8 cellular contexts compared by ENCODE assay signal in the genomic region with DNA sequence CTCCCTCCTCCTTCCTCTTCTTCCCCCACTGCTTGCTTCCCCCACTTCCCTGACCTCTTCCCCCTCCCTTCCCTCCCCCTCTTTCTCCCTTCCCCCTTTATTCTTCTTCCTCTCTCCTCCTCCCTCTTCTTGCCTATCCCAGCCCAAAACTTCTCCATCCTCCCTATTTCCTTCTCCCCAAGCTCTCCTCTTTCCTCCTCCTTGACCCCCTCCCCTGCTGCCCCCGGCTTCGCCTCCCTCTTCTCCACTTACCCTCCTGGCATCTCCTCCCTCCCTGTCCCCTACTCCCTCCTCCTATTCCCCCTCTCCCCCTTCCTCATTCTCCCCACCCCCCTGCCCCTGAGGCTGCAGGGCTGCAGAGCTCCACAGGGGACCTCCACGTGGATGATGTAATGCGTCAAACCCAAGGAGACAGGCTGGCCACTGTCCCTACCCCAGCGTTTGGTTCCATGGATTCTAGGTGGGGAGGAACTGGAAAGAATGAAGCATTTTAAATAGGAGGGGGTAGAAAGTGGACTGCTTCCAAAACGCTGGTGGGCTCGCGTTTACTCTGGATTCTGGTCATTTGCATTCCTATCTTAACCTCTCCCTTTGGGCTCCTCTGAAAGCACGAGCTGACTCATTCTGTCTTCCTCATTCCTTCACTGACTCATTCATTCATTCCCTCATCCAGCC. TPM values are rescaled to one million over a fixed set of nuclear protein-coding genes. Genes with fewer than 3 reads are reported as not detected.
DNase-seq lines count a peak whose midpoint lies in the region; ATAC-seq, FAIRE-seq and TF ChIP-seq lines count a peak whose summit lies in the region.

No MANE protein-coding gene starts in this region.

- H3K9me1 ChIP-seq in keratinocyte (ENCODE audit: control insufficient read depth, extremely low read depth, insufficient read depth, low read length): peaks cover 6% of the 10 kb centered on the region

- ATAC-seq in HG03280 (IDR thresholded peaks at IDR 0.05; ENCODE audit: unreplicated experiment) (no peak), GM19455 (IDR thresholded peaks at IDR 0.05; ENCODE audit: unreplicated experiment) (no peak)

- DNase-seq in EH (ENCODE audit: low read depth) (peak; percentile 99), KBM-7 (peak; percentile 28), astrocyte of the spinal cord (ENCODE audit: low read depth, low spot score) (peak; percentile 98), keratinocyte (ENCODE audit: low read depth, low spot score) (peak; percentile 93), thyroid gland (no peak)
- DNase-seq in stimulated activated CD8-positive, alpha-beta memory T cell treated with anti-CD3 and anti-CD28 coated beads, Interleukin-4, amount 100 ng/mL, for 48 hours: no peak

- intact Hi-C loops in thyroid gland (cut with DNase I): loop anchor here (5.0 kb wide), 1 partner anchor 109 kb away; no protein-coding TSS in a partner anchor

- dilution Hi-C loops in keratinocyte (cut with MboI; ENCODE audit: extremely low pct_ligation_motif_present, low sequenced_read_pairs): no loop called here

- peaks cover 24% of the 10 kb centered on the region for H3K4me1 ChIP-seq in keratinocyte (ENCODE audit: control insufficient read depth, extremely low read depth, insufficient read depth, low read length)
- peaks cover 24 to 36% of the 10 kb centered on the region in 2 donors for H3K4me1 ChIP-seq in thyroid gland

- H3K27me3 ChIP-seq in keratinocyte (ENCODE audit: control insufficient read depth, extremely low read depth, insufficient read depth, low read length) (no peaks in the 10 kb centered on the region), thyroid gland (no peaks in the 10 kb centered on the region)

- H3K9me3 ChIP-seq in keratinocyte (ENCODE audit: control insufficient read depth, low read depth, low read length): no peaks in the 10 kb centered on the region
- H3K9me3 ChIP-seq in thyroid gland: no peaks in the 10 kb centered on the region

- H3K36me3 ChIP-seq in keratinocyte (ENCODE audit: control insufficient read depth in 2 of 2, extremely low read depth in 1 of 2, insufficient read depth in 2 of 2, low read length in 2 of 2): peaks cover 8 to 17% of the 10 kb centered on the region in 2 experiments
- no peaks in the 10 kb centered on the region for H3K36me3 ChIP-seq in thyroid gland

- H4K20me1 ChIP-seq in keratinocyte (ENCODE audit: control insufficient read depth, extremely low read depth, insufficient read depth, low read length): peaks cover 8% of the 10 kb centered on the region

- no peak for TF ChIP-seq POLR2A in thyroid gland (IDR thresholded peaks at IDR 0.05)

- peak overlapping the region; percentile 7 for H3K4me3 ChIP-seq in astrocyte of the spinal cord (ENCODE audit: low read depth, low read length)
- H3K4me3 ChIP-seq in keratinocyte (ENCODE audit: control insufficient read depth in 2 of 3, extremely low read depth in 1 of 3, insufficient read depth in 2 of 3, low read depth in 1 of 3, low read length in 3 of 3): peak overlapping the region in 2 of 3 experiments; percentile 49 to 50
- H3K4me3 ChIP-seq in thyroid gland (replicated peaks in 1 of 3): no peak overlapping the region

- peak; percentile 94 for FAIRE-seq in keratinocyte (lab: Jason Lieb, UNC)

- WGBS in thyroid gland, 2 donors: 18 to 32% methylated on average over 8 to 9 of the region's 9 CpGs

- H2AFZ ChIP-seq in keratinocyte (ENCODE audit: control insufficient read depth, low read length): no peak overlapping the region

- H3K27ac ChIP-seq in keratinocyte (ENCODE audit: control insufficient read depth, insufficient read depth, low read length): peak overlapping the region; percentile 88
- H3K27ac ChIP-seq in thyroid gland: peak overlapping the region; percentile 32 to 56 (median 46)

- peaks cover 42% of the 10 kb centered on the region for H3K79me2 ChIP-seq in keratinocyte (ENCODE audit: control insufficient read depth, insufficient read depth, low read length)

- in situ Hi-C loops in KBM-7 (cut with MboI; ENCODE audit: low pct_unique_long_range_greater_than_20kb, low sequenced_read_pairs) (loop anchor here (10.0 kb wide), 1 partner anchor 104 kb away; no protein-coding TSS in a partner anchor), astrocyte of the spinal cord (cut with HindIII; ENCODE audit: low sequenced_read_pairs) (no loop called here)

- TF ChIP-seq CTCF in astrocyte of the spinal cord (IDR thresholded peaks at IDR 0.05; ENCODE audit: low read depth, low read length) (no peak), keratinocyte (optimal IDR thresholded peaks at IDR 0.05 in 1 of 3, IDR thresholded peaks at IDR 0.05 in 1 of 3, conservative IDR thresholded peaks at IDR 0.05 in 1 of 3; ENCODE audit: extremely low read depth in 1 of 3, insufficient read depth in 2 of 3, low read length in 3 of 3) (no peak), thyroid gland (IDR thresholded peaks at IDR 0.05) (no peak)

- H3K4me2 ChIP-seq in keratinocyte (ENCODE audit: control insufficient read depth, extremely low read depth, insufficient read depth, low read depth, low read length): peak overlapping the region; percentile 78

- peak overlapping the region; percentile 59 for H3K9ac ChIP-seq in keratinocyte (ENCODE audit: control insufficient read depth, extremely low read depth, insufficient read depth, low read length)

RNA-seq across cellular contexts. Expression of a gene that starts 0.7 kb away (rescaled TPM):
- 60.2 to 197 TPM (median 116 TPM) in 3 replicates for polyA plus RNA-seq in keratinocyte
- polyA plus RNA-seq in keratinocyte (2011; ENCODE audit: low read depth): 24.3 TPM
- 135 and 202 TPM in 2 replicates for polyA plus RNA-seq in keratinocyte (2011; cell fraction: cytosol; rRNA removed)
- 40.2 and 49.9 TPM in 2 replicates for polyA plus RNA-seq in keratinocyte (2011; cell fraction: nucleus; rRNA removed)
- polyA plus RNA-seq in keratinocyte (2012; ENCODE audit: low replicate concordance): 47.5 and 313 TPM in 2 replicates
- 66.0 to 188 TPM (median 80.8 TPM) in 3 replicates for polyA minus RNA-seq in keratinocyte
- 85.4 TPM for polyA minus RNA-seq in keratinocyte (2011; cell fraction: cytosol; rRNA and poly(A)+ RNA removed)
- 16.2 and 21.6 TPM in 2 replicates for polyA minus RNA-seq in keratinocyte (2011; cell fraction: nucleus; rRNA and poly(A)+ RNA removed)
- 10 to 100 TPM; 26.0 to 39.7 (median 31.4) TPM for total RNA-seq in thyroid gland

RNA-seq across cellular contexts. Expression of a gene that starts 29.7 kb away (rescaled TPM):
- 27.5 to 36.8 TPM (median 35.6 TPM) in 3 replicates for polyA plus RNA-seq in keratinocyte
- 16.3 TPM for polyA plus RNA-seq in keratinocyte (2011; ENCODE audit: low read depth)
- 21.7 and 34.5 TPM in 2 replicates for polyA plus RNA-seq in keratinocyte (2011; cell fraction: cytosol; rRNA removed)
- 69.7 and 73.8 TPM in 2 replicates for polyA plus RNA-seq in keratinocyte (2011; cell fraction: nucleus; rRNA removed)
- 25.8 and 35.8 TPM in 2 replicates for polyA plus RNA-seq in keratinocyte (2012; ENCODE audit: low replicate concordance)
- 43.4 to 52.8 TPM (median 49.9 TPM) in 3 replicates for polyA minus RNA-seq in keratinocyte
- 85.8 TPM for polyA minus RNA-seq in keratinocyte (2011; cell fraction: cytosol; rRNA and poly(A)+ RNA removed)
- 72.9 and 83.9 TPM in 2 replicates for polyA minus RNA-seq in keratinocyte (2011; cell fraction: nucleus; rRNA and poly(A)+ RNA removed)
- 100 to 1,000 TPM in 1 of 4 donors, 10 to 100 TPM in 3; 61.7 to 107 (median 78.0) TPM for total RNA-seq in thyroid gland

Comparison
In these comparisons a context has a peak if more than half of its experiments do, and no peak if none do; other contexts are left out.
1. DNase-seq: peak in EH (single experiment), KBM-7 (single experiment), astrocyte of the spinal cord (single experiment) and keratinocyte (single experiment); none in thyroid gland (0 of 2) and stimulated activated CD8-positive, alpha-beta memory T cell treated with anti-CD3 and anti-CD28 coated beads, Interleukin-4, amount 100 ng/mL, for 48 hours (single experiment).
2. H3K4me3 ChIP-seq: peak in astrocyte of the spinal cord (single experiment) and keratinocyte (2 of 3); none in thyroid gland (0 of 3).